26 cellular contexts compared by ENCODE assay signal in the genomic region with DNA sequence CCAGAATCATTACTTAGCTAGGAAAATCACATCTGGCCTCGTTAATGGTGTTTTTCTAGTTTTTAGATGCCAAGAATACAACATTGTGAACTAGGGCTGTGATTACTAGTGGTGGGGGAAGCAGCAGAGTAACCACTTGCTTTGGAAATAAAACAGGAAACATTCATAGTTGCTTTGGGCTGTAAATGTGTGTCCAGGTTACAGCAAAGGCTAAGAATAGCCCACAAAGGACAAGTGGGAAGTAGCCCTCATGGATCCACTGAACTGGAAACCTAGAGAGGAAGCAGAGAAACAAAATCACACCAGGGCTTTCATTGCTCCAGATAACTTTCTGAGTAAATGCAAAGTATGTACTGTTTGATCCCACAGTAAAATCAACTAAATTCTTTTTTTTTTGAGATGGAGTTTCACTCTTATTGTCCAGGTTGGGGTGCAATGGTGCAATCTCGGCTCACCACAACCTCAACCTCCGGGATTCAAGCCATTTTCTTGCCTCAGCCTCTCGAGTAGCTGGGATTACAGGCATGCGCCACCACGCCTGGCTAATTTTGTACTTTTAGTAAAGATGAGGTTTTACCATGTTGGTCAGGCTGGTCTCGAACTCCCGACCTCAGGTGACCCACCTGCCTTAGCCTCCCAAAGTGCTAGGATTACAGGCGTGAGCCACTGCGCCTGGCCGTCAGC. TPM values are rescaled to one million over a fixed set of nuclear protein-coding genes. Genes with fewer than 3 reads are reported as not detected.
DNase-seq lines count a peak whose midpoint lies in the region; TF ChIP-seq lines count a peak whose summit lies in the region.
"Had no signal": no experiment of that assay in that cellular context is flagged by ENCODE, and none has a peak within 500 bp of the region (broad histone marks: within the 10 kb centered on the region; RNA-seq: fewer than 3 reads in every experiment).

No MANE protein-coding gene starts in this region.

- H3K27me3 ChIP-seq in skeletal muscle tissue (ENCODE audit: control insufficient read depth in 3 of 3, insufficient read depth in 3 of 3, low read length in 3 of 3): no peaks in the 10 kb centered on the region
- H3K27me3 ChIP-seq in ascending aorta: no peaks in the 10 kb centered on the region
- H3K27me3 ChIP-seq: hepatocyte, MG63, neutrophil, Peyer's patch, tibial artery had no signal

- H3K36me3 ChIP-seq in skeletal muscle tissue (ENCODE audit: control insufficient read depth in 3 of 3, insufficient read depth in 3 of 3, low read length in 3 of 3) (no peaks in the 10 kb centered on the region), ascending aorta (no peaks in the 10 kb centered on the region)
- H3K36me3 ChIP-seq: MG63, neutrophil, Peyer's patch, prostate gland, tibial artery had no signal

- intact Hi-C loops in ascending aorta (cut with DNase I): no loop called here

- H3K27ac ChIP-seq in skeletal muscle tissue (ENCODE audit: low read depth, low read length) (peak overlapping the region; percentile 46), ascending aorta (no peak overlapping the region)
- H3K27ac ChIP-seq: hepatocyte, neutrophil, Peyer's patch, prostate gland, tibial artery had no signal

- TF ChIP-seq CTCF in ascending aorta (IDR thresholded peaks at IDR 0.05): no peak

- H3K4me3 ChIP-seq in skeletal muscle tissue (ENCODE audit: low read length in 3 of 3) (no peak overlapping the region), ascending aorta (no peak overlapping the region)
- H3K4me3 ChIP-seq: hepatocyte, MG63, Peyer's patch, prostate gland, tibial artery had no signal

- DNase-seq in NCI-H510A treated with DMSO at 0.1 percent for 48 hours (lab: John Stamatoyannopoulos, UW): peak; percentile 45
- no peak for DNase-seq in NCI-H510A (lab: John Stamatoyannopoulos, UW)
- peak; percentile 44 for DNase-seq in NCI-H2029 treated with DMSO at 0.1 percent for 48 hours (lab: John Stamatoyannopoulos, UW)
- peak; percentile 13 for DNase-seq in glomerular visceral epithelial cell (ENCODE audit: extremely low spot score)
- DNase-seq in ascending aorta (ENCODE audit: low spot score in 2 of 2): no peak
- no peak for DNase-seq in stimulated activated CD4-positive, alpha-beta T cell treated with anti-CD3 and anti-CD28 coated beads, Interleukin-12 subunit alpha, Interleukin-12 subunit beta, amount 100 ng/mL, for 4 hours
- DNase-seq in nucleus accumbens (lab: John Stamatoyannopoulos, UW): no peak
- DNase-seq: activated CD4-positive, alpha-beta T cell treated with anti-CD3 and anti-CD28 coated beads, Interleukin-2, amount 50 U/mL, for 48 hours; activated naive CD4-positive, alpha-beta T cell treated with anti-CD3 and anti-CD28 coated beads, Interleukin-2, amount 50 U/mL, for 16 hours; AML-193; amygdala; CD8-positive, alpha-beta memory T cell; effector memory CD4-positive, alpha-beta T cell; foreskin fibroblast; GDM1; mesenchymal stem cell; MG63; NCI-H1436; NCI-H524 treated with DMSO at 0.1 percent for 48 hours; Peyer's patch; T-cell; tibial artery had no signal

- H3K9ac ChIP-seq in skeletal muscle tissue (ENCODE audit: low read depth in 1 of 3, low read length in 3 of 3): no peak overlapping the region

- H3K9me3 ChIP-seq in skeletal muscle tissue (ENCODE audit: control insufficient read depth in 3 of 3, low read length in 3 of 3) (no peaks in the 10 kb centered on the region), ascending aorta (no peaks in the 10 kb centered on the region)
- H3K9me3 ChIP-seq: neutrophil, Peyer's patch, prostate gland, tibial artery had no signal

- H3K4me1 ChIP-seq in skeletal muscle tissue (ENCODE audit: control insufficient read depth in 3 of 3, insufficient read depth in 3 of 3, low read length in 3 of 3) (no peaks in the 10 kb centered on the region), ascending aorta (no peaks in the 10 kb centered on the region)
- H3K4me1 ChIP-seq: Peyer's patch, prostate gland, tibial artery had no signal

RNA-seq across cellular contexts. Expression of gene TNFSF15, which starts 56.2 kb away (rescaled TPM):
- total RNA-seq in skeletal muscle tissue: 0.52 TPM
- under 0.01 TPM for total RNA-seq in ascending aorta

Comparison
In these comparisons a context has a peak if more than half of its experiments do, and no peak if none do; other contexts are left out.
1. DNase-seq: peak in NCI-H510A treated with DMSO at 0.1 percent for 48 hours (single experiment), NCI-H2029 treated with DMSO at 0.1 percent for 48 hours (single experiment) and glomerular visceral epithelial cell (single experiment); none in NCI-H510A (single experiment), ascending aorta (0 of 2), stimulated activated CD4-positive, alpha-beta T cell treated with anti-CD3 and anti-CD28 coated beads, Interleukin-12 subunit alpha, Interleukin-12 subunit beta, amount 100 ng/mL, for 4 hours (single experiment) and nucleus accumbens (0 of 56).